ENCODE assay signal across 16 cellular contexts in genomic region chr5:97550164-97550563, GRCh38.
DNase-seq lines count a peak whose midpoint lies in the region; ATAC-seq and TF ChIP-seq lines count a peak whose summit lies in the region.
"Had no signal": no experiment of that assay in that cellular context is flagged by ENCODE, and none has a peak within 500 bp of the region (broad histone marks: within the 10 kb centered on the region; RNA-seq: fewer than 3 reads in every experiment).

No MANE protein-coding gene starts in this region.

- H3K4me3 ChIP-seq in SK-N-SH (ENCODE audit: low read depth in 2 of 2, low read length in 1 of 2), result no peak overlapping the region
- H3K4me3 ChIP-seq: A549, GM12878, heart right ventricle had no signal

- H3K27me3 ChIP-seq in SK-N-SH (ENCODE audit: insufficient read depth), result no peaks in the 10 kb centered on the region
- H3K27me3 ChIP-seq in foreskin keratinocyte, result no peaks in the 10 kb centered on the region
- H3K27me3 ChIP-seq: heart right ventricle had no signal

- H3K27ac ChIP-seq in SK-N-SH (ENCODE audit: low read depth in 2 of 2, low read length in 1 of 2), result no peak overlapping the region
- no peak overlapping the region for H3K27ac ChIP-seq in foreskin keratinocyte
- H3K27ac ChIP-seq: A549, heart right ventricle, VCaP had no signal

- no peaks in the 10 kb centered on the region for H3K9me3 ChIP-seq in SK-N-SH
- H3K9me3 ChIP-seq: A549, heart right ventricle had no signal

- H3K9me2 ChIP-seq in SK-N-SH, result no peaks in the 10 kb centered on the region

- H4K20me1 ChIP-seq in SK-N-SH (ENCODE audit: insufficient read depth), result no peaks in the 10 kb centered on the region

- TF ChIP-seq EP300 in SK-N-SH (IDR thresholded peaks at IDR 0.05; ENCODE audit: borderline replicate concordance in 1 of 2, low read depth in 1 of 2, low read length in 1 of 2), result no peak

- H2AFZ ChIP-seq in SK-N-SH (ENCODE audit: low read depth), result no peak overlapping the region

- POLR2A ChIA-PET in SK-N-SH (lab: Yijun Ruan, JAX), result no interaction called here

- no peaks in the 10 kb centered on the region for H3K79me2 ChIP-seq in SK-N-SH (ENCODE audit: insufficient read depth)

- CTCF ChIA-PET in SK-N-SH (lab: Yijun Ruan, JAX), result interaction anchor here (1.8 kb wide), 1 partner anchor 16 kb away, joined by 4 read pairs; no protein-coding TSS in a partner anchor

- H3F3A ChIP-seq in SK-N-SH (replicated peaks; ENCODE audit: insufficient read depth), result no peaks in the 10 kb centered on the region

- 49% methylated on average over 1 of the region's 1 CpG for WGBS in SK-N-SH (ENCODE audit: low lambda C conversion rate)

- H3K4me2 ChIP-seq in SK-N-SH, result no peak overlapping the region
- H3K4me2 ChIP-seq: A549 had no signal

- H3K36me3 ChIP-seq in SK-N-SH (replicated peaks in 1 of 2; ENCODE audit: control insufficient read depth in 1 of 2, insufficient read depth in 2 of 2, low read length in 1 of 2), result no peaks in the 10 kb centered on the region
- H3K36me3 ChIP-seq: heart right ventricle had no signal

- H3K9ac ChIP-seq in SK-N-SH, result no peak overlapping the region

- TF ChIP-seq CTCF in SK-N-SH (IDR thresholded peaks at IDR 0.05), result no peak
- TF ChIP-seq CTCF in foreskin keratinocyte (conservative IDR thresholded peaks at IDR 0.05), result no peak

- DNase-seq in SK-N-SH, result no peak
- DNase-seq in amniotic epithelial cell (ENCODE audit: low read depth), result peak; percentile 61
- peak; percentile 60 to 77 for DNase-seq in foreskin keratinocyte
- peak; percentile 57 for DNase-seq in stromal cell of bone marrow (ENCODE audit: low read depth)
- DNase-seq in activated effector memory CD4-positive, alpha-beta T cell treated with anti-CD3 and anti-CD28 coated beads, Interleukin-2, amount 50 U/mL, for 16 hours, result no peak
- no peak for DNase-seq in NCI-H526 treated with DMSO at 0.1 percent for 48 hours (lab: John Stamatoyannopoulos, UW)
- DNase-seq: heart right ventricle; left ventricle myocardium superior; NCI-H748 treated with DMSO at 0.1 percent for 48 hours; SHP77 treated with DMSO at 0.1 percent for 48 hours; stimulated activated CD8-positive, alpha-beta memory T cell treated with anti-CD3 and anti-CD28 coated beads, Interleukin-4, amount 100 ng/mL, for 48 hours had no signal

- peak; percentile 66; the same call in 2 of the 3 replicates for ATAC-seq in SK-N-SH treated with all-trans-retinoic acid at 6 μM for 48 hours
- peak; percentile 95 for ATAC-seq in foreskin keratinocyte
- no peak for ATAC-seq in HG03159 (IDR thresholded peaks at IDR 0.05; ENCODE audit: unreplicated experiment)
- ATAC-seq: A549, GM12878, heart right ventricle, left ventricle myocardium superior had no signal

- no peaks in the 10 kb centered on the region; a peak in 1 of 4 replicates for H3K4me1 ChIP-seq in SK-N-SH (ENCODE audit: control insufficient read depth in 1 of 2, insufficient read depth in 2 of 2, low read depth in 1 of 2, low read length in 1 of 2)
- peaks cover 41% of the 10 kb centered on the region for H3K4me1 ChIP-seq in foreskin keratinocyte
- H3K4me1 ChIP-seq: A549 had no signal

- no peak for TF ChIP-seq RAD21 in SK-N-SH (IDR thresholded peaks at IDR 0.05; ENCODE audit: low read length)

TF ChIP-seq in SK-N-SH treated with all-trans-retinoic acid at 6 μM for 48 hours, 23 proteins besides CTCF, POLR2A, EP300 and RAD21 (continues in another document):
- no peak for TF ChIP-seq ARNTL (CRISPR knock-in tag; IDR thresholded peaks at IDR 0.05; ENCODE audit: borderline replicate concordance, low read depth)
- no peak for TF ChIP-seq TSHZ2 (CRISPR knock-in tag; IDR thresholded peaks at IDR 0.05)
- TF ChIP-seq GLIS3 (CRISPR knock-in tag; IDR thresholded peaks at IDR 0.05), result no peak
- TF ChIP-seq ISL1 (CRISPR knock-in tag; IDR thresholded peaks at IDR 0.05), result no peak
- TF ChIP-seq BACH2 (CRISPR knock-in tag; IDR thresholded peaks at IDR 0.05; ENCODE audit: borderline replicate concordance), result no peak
- TF ChIP-seq TCF4 (CRISPR knock-in tag; IDR thresholded peaks at IDR 0.05; ENCODE audit: borderline replicate concordance), result no peak
- no peak for TF ChIP-seq TOX (CRISPR knock-in tag; IDR thresholded peaks at IDR 0.05; ENCODE audit: borderline replicate concordance)
- no peak for TF ChIP-seq CSDC2 (CRISPR knock-in tag; IDR thresholded peaks at IDR 0.05)

TF ChIP-seq in SK-N-SH, 30 proteins besides CTCF, POLR2A, EP300 and RAD21:
- no peak for TF ChIP-seq SMC3 (IDR thresholded peaks at IDR 0.05; ENCODE audit: low read depth, low read length)
- TF ChIP-seq GABPA (IDR thresholded peaks at IDR 0.05; ENCODE audit: low read depth), result no peak
- no peak for TF ChIP-seq SIN3A (IDR thresholded peaks at IDR 0.05; ENCODE audit: borderline replicate concordance, low read depth, low read length)
- TF ChIP-seq, protein P1, sequence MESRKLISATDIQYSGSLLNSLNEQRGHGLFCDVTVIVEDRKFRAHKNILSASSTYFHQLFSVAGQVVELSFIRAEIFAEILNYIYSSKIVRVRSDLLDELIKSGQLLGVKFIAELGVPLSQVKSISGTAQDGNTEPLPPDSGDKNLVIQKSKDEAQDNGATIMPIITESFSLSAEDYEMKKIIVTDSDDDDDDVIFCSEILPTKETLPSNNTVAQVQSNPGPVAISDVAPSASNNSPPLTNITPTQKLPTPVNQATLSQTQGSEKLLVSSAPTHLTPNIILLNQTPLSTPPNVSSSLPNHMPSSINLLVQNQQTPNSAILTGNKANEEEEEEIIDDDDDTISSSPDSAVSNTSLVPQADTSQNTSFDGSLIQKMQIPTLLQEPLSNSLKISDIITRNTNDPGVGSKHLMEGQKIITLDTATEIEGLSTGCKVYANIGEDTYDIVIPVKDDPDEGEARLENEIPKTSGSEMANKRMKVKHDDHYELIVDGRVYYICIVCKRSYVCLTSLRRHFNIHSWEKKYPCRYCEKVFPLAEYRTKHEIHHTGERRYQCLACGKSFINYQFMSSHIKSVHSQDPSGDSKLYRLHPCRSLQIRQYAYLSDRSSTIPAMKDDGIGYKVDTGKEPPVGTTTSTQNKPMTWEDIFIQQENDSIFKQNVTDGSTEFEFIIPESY (IDR thresholded peaks at IDR 0.05; ENCODE audit: borderline replicate concordance, low read depth), result no peak
- TF ChIP-seq FOXJ3 (CRISPR knock-in tag; IDR thresholded peaks at IDR 0.05), result no peak
- no peak for TF ChIP-seq NFIC (IDR thresholded peaks at IDR 0.05; ENCODE audit: borderline replicate concordance)
- no peak for TF ChIP-seq CHD2 (IDR thresholded peaks at IDR 0.05; ENCODE audit: low read length, partially characterized antibody)
- no peak for TF ChIP-seq NRF1 (IDR thresholded peaks at IDR 0.05; ENCODE audit: low read depth, low read length)
- TF ChIP-seq YY1 (IDR thresholded peaks at IDR 0.05; ENCODE audit: low read depth), result no peak
- no peak for TF ChIP-seq FOSL2 (IDR thresholded peaks at IDR 0.05; ENCODE audit: borderline replicate concordance, low read depth)
- no peak for TF ChIP-seq RCOR1 (IDR thresholded peaks at IDR 0.05; ENCODE audit: low read length)
- TF ChIP-seq POLR2AphosphoS5 (IDR thresholded peaks at IDR 0.05; ENCODE audit: low read depth, low read length), result no peak
- TF ChIP-seq, protein P2, sequence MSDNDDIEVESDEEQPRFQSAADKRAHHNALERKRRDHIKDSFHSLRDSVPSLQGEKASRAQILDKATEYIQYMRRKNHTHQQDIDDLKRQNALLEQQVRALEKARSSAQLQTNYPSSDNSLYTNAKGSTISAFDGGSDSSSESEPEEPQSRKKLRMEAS (IDR thresholded peaks at IDR 0.05; ENCODE audit: low read depth), result no peak
- TF ChIP-seq, protein P3, sequence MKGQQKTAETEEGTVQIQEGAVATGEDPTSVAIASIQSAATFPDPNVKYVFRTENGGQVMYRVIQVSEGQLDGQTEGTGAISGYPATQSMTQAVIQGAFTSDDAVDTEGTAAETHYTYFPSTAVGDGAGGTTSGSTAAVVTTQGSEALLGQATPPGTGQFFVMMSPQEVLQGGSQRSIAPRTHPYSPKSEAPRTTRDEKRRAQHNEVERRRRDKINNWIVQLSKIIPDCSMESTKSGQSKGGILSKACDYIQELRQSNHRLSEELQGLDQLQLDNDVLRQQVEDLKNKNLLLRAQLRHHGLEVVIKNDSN (IDR thresholded peaks at IDR 0.05; ENCODE audit: borderline replicate concordance, low read depth), result no peak
- no peak for TF ChIP-seq FOXM1 (IDR thresholded peaks at IDR 0.05; ENCODE audit: low read depth)
- TF ChIP-seq TAF1 (IDR thresholded peaks at IDR 0.05; ENCODE audit: borderline replicate concordance, low read depth, low read length), result no peak
- no peak for TF ChIP-seq TEAD4 (IDR thresholded peaks at IDR 0.05; ENCODE audit: borderline replicate concordance, insufficient read depth)
- TF ChIP-seq JUND (IDR thresholded peaks at IDR 0.05), result no peak
- TF ChIP-seq IRF3 (IDR thresholded peaks at IDR 0.05; ENCODE audit: low read depth, low read length), result no peak
- no peak for TF ChIP-seq PBX3 (IDR thresholded peaks at IDR 0.05)

Comparison
In these comparisons a context has a peak if more than half of its experiments do, and no peak if none do; other contexts are left out.
1. DNase-seq: peak in amniotic epithelial cell (single experiment), foreskin keratinocyte (2 of 2) and stromal cell of bone marrow (single experiment); none in SK-N-SH (single experiment), activated effector memory CD4-positive, alpha-beta T cell treated with anti-CD3 and anti-CD28 coated beads, Interleukin-2, amount 50 U/mL, for 16 hours (single experiment) and NCI-H526 treated with DMSO at 0.1 percent for 48 hours (single experiment).